In genomic region chr12:56127888-56128668, GRCh38 we compare ENCODE assay signal across 8 cellular contexts. TPM values are rescaled to one million over a fixed set of nuclear protein-coding genes. Genes with fewer than 3 reads are reported as not detected.
DNase-seq lines count a peak whose midpoint lies in the region; ATAC-seq, FAIRE-seq and TF ChIP-seq lines count a peak whose summit lies in the region.

Gene ESYT1 (plus strand): TSS chr12:56128267. CDS start chr12:56128320, 53 bp downstream.

- DNase-seq in AG04449 (ENCODE audit: low read depth, low spot score) = peak; percentile 98
- peak; percentile 95 for DNase-seq in NCI-H2227 treated with DMSO at 0.1 percent for 48 hours (lab: John Stamatoyannopoulos, UW)
- DNase-seq in bronchial epithelial cell (ENCODE audit: low read depth) = peak; percentile 99
- peak; percentile 95 for DNase-seq in iPS-NIHi11 (ENCODE audit: low spot score)
- peak; percentile 100 for DNase-seq in small intestine

- ATAC-seq in GM18907 (IDR thresholded peaks at IDR 0.05; ENCODE audit: unreplicated experiment) = peak; percentile 88
- ATAC-seq in HG03159 (IDR thresholded peaks at IDR 0.05; ENCODE audit: unreplicated experiment) = peak; percentile 85

- WGBS in small intestine, 3 donors = 0 to 1% (median 0%) methylated on average over 46 to 49 of the region's 49 CpGs

- CTCF ChIA-PET in AG04449 (lab: Yijun Ruan, JAX) = interaction anchor here (0.6 to 12.9 kb wide), 13 partner anchors 9 to 336 kb away, joined by 3 to 311 read pairs (median 5); partner anchors contain the start of genes ANKRD52, MYL6, MYL6B and RNF41

- H3K4me3 ChIP-seq in AG04449 (ENCODE audit: low read depth, low read length) (peak within 1 kb of the TSS; percentile 78), WI38 (ENCODE audit: low read depth, low read length) (peak within 1 kb of the TSS; percentile 92), bronchial epithelial cell (ENCODE audit: low read depth, low read length) (peak within 1 kb of the TSS; percentile 88), small intestine (ENCODE audit: low read depth in 1 of 2, low read length in 2 of 2) (peak within 1 kb of the TSS; percentile 76 to 85)

- peak within 1 kb of the TSS; percentile 71 to 83 for H3K27ac ChIP-seq in small intestine (ENCODE audit: low read depth in 1 of 2, low read length in 1 of 2)

- H3K27me3 ChIP-seq in bronchial epithelial cell (ENCODE audit: control insufficient read depth, insufficient read depth, low read length) (no peaks in the 10 kb centered on the region), small intestine (ENCODE audit: control insufficient read depth in 2 of 2, insufficient read depth in 2 of 2, low read length in 2 of 2) (no peaks in the 10 kb centered on the region)

- H3K36me3 ChIP-seq in bronchial epithelial cell (ENCODE audit: control insufficient read depth, insufficient read depth, low read length) = peaks cover 15% of the 10 kb centered on the region
- peaks cover 2 to 4% of the 10 kb centered on the region in 2 donors for H3K36me3 ChIP-seq in small intestine (ENCODE audit: control insufficient read depth in 2 of 2, insufficient read depth in 2 of 2, low read length in 2 of 2)

- no peaks in the 10 kb centered on the region for H3K4me1 ChIP-seq in small intestine (ENCODE audit: control insufficient read depth in 2 of 2, insufficient read depth in 1 of 2, low read depth in 1 of 2, low read length in 1 of 2)

- TF ChIP-seq CTCF in AG04449 (IDR thresholded peaks at IDR 0.05; ENCODE audit: insufficient read depth, low read length, missing control alignments) = no peak
- TF ChIP-seq CTCF in WI38 (IDR thresholded peaks at IDR 0.05; ENCODE audit: low read depth, low read length) = no peak
- peak; percentile 6 for TF ChIP-seq CTCF in bronchial epithelial cell (IDR thresholded peaks at IDR 0.05; ENCODE audit: insufficient read depth, low read length, severe bottlenecking)

- FAIRE-seq in bronchial epithelial cell (lab: Jason Lieb, UNC) = no peak
- peak; percentile 61 for FAIRE-seq in small intestine (lab: Jason Lieb, UNC)

- H3K9me3 ChIP-seq in small intestine (ENCODE audit: control insufficient read depth, low read depth) = no peaks in the 10 kb centered on the region

- POLR2A ChIA-PET in AG04449 (lab: Yijun Ruan, JAX) = interaction anchor here (0.7 to 2.9 kb wide), 17 partner anchors 8 to 131 kb away, joined by 3 to 28 read pairs (median 7); partner anchors contain the start of genes MYL6, MYL6B, PA2G4 and RNF41

RNA-seq across cellular contexts. Expression of gene ESYT1, which starts in this region (rescaled TPM):
- 253 and 304 TPM in 2 replicates for total RNA-seq in bronchial epithelial cell
- polyA plus RNA-seq in small intestine = 10 to 100 TPM in 1 of 3 donors, 1 to 10 TPM in 2; 2.7 to 51.8 (median 7.8) TPM

Comparison
In these comparisons a context has a peak if more than half of its experiments do, and no peak if none do; other contexts are left out.
1. Peak in every context shown above with its lines: DNase-seq, ATAC-seq, H3K4me3 ChIP-seq and H3K27ac ChIP-seq.